Comparison of ENCODE assay signal across 9 cellular contexts in the genomic region with DNA sequence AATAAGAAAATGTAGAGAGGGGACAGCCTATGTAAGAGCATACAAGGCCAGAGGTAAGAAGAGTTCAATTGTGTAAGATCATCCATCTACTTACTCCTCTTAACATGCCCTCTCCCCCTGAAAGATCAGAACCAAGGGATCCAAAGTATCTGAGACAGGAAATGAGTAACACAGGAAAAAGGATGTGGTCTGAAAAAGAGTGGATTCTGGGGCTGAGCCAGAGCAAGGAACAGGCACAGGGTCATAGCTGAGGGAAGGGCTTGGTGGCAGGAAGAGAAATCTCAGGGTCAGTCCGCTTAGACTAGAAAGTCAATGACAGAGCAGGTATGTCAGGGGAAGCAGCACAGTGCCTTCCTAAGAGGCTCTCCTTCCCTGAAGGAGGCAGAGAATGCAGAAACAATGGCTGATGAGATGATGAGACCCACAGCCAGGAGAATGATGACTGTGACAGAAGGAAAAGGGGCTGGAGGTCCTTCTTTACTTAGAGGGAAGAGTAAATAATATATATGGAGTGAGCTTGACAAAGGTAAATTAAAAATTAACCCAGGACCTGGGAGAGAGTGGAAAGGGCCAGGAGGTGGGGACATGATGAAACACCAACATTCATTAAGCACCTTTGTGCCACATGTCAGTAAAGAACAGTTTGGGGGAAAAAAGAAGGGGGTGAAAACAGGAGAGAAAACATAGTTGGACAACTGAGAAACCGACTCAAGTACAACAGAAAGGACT. TPM values are rescaled to one million over a fixed set of nuclear protein-coding genes. Genes with fewer than 3 reads are reported as not detected.
DNase-seq lines count a peak whose midpoint lies in the region; ATAC-seq, FAIRE-seq and TF ChIP-seq lines count a peak whose summit lies in the region.
"Had no signal": no experiment of that assay in that cellular context is flagged by ENCODE, and none has a peak within 500 bp of the region (broad histone marks: within the 10 kb centered on the region; RNA-seq: fewer than 3 reads in every experiment).

No MANE protein-coding gene starts in this region.

- H3K36me3 Mint-ChIP-seq in CD8-positive, alpha-beta T cell, result peaks cover 23% of the 10 kb centered on the region
- peaks cover 12% of the 10 kb centered on the region for H3K36me3 Mint-ChIP-seq in astrocyte (ENCODE audit: low read depth, unreplicated experiment)
- H3K36me3 Mint-ChIP-seq in stimulated activated effector memory CD8-positive, alpha-beta T cell treated with anti-CD3 and anti-CD28 coated beads, Interleukin-12 subunit alpha, Interleukin-12 subunit beta, amount 100 ng/mL, for 72 hours, result peaks cover 40% of the 10 kb centered on the region

- no peaks in the 10 kb centered on the region for H3K9me3 ChIP-seq in CD8-positive, alpha-beta T cell (ENCODE audit: low read length)
- H3K9me3 ChIP-seq in astrocyte (ENCODE audit: insufficient read depth, low read depth, low read length), result no peaks in the 10 kb centered on the region

- no peaks in the 10 kb centered on the region for H3K36me3 ChIP-seq in CD8-positive, alpha-beta T cell (ENCODE audit: insufficient read depth, low read length)
- peaks cover 18% of the 10 kb centered on the region for H3K36me3 ChIP-seq in astrocyte (ENCODE audit: insufficient read depth, low read length)
- no peaks in the 10 kb centered on the region for H3K36me3 ChIP-seq in H7 (replicated peaks; ENCODE audit: control insufficient read depth, insufficient read depth, low read length)

- H3K27ac Mint-ChIP-seq in CD8-positive, alpha-beta T cell, result no peak overlapping the region
- peak overlapping the region; percentile 96 for H3K27ac Mint-ChIP-seq in astrocyte (ENCODE audit: unreplicated experiment)
- H3K27ac Mint-ChIP-seq in stimulated activated effector memory CD8-positive, alpha-beta T cell treated with anti-CD3 and anti-CD28 coated beads, Interleukin-12 subunit alpha, Interleukin-12 subunit beta, amount 100 ng/mL, for 72 hours, result peak overlapping the region; percentile 61

- intact Hi-C loops in CD8-positive, alpha-beta T cell (cut with DNase I, micrococcal nuclease), result loop anchor here (5.0 to 10.0 kb wide), 4 partner anchors 50 to 995 kb away; a partner anchor contains a TSS

- H3K4me3 ChIP-seq in CD8-positive, alpha-beta T cell (ENCODE audit: low read depth, low read length), result no peak overlapping the region
- H3K4me3 ChIP-seq in astrocyte (ENCODE audit: insufficient read depth, low read depth, low read length), result peak overlapping the region; percentile 94
- H3K4me3 ChIP-seq in H7 (ENCODE audit: insufficient read depth, low read depth, low read length), result no peak overlapping the region

- TF ChIP-seq CTCF in CD8-positive, alpha-beta T cell (IDR thresholded peaks at IDR 0.05), result no peak
- no peak for TF ChIP-seq CTCF in astrocyte (IDR thresholded peaks at IDR 0.05; ENCODE audit: insufficient read depth, low read depth, low read length)

- no peaks in the 10 kb centered on the region for H3K27me3 ChIP-seq in CD8-positive, alpha-beta T cell (ENCODE audit: insufficient read depth, low read length)
- H3K27me3 ChIP-seq in astrocyte (ENCODE audit: insufficient read depth, low read length) (no peaks in the 10 kb centered on the region), H7 (ENCODE audit: control insufficient read depth, insufficient read depth, low read length) (peaks cover 47% of the 10 kb centered on the region)

- H4K20me1 ChIP-seq in astrocyte (ENCODE audit: insufficient read depth, low read length), result peaks cover 57% of the 10 kb centered on the region

- no peak overlapping the region for H3K27ac ChIP-seq in CD8-positive, alpha-beta T cell (ENCODE audit: low read depth, low read length)
- H3K27ac ChIP-seq in astrocyte (ENCODE audit: low read depth, low read length), result peak overlapping the region; percentile 87
- H3K27ac ChIP-seq: KMS-11 had no signal

- peak overlapping the region; percentile 89 for H3K9ac ChIP-seq in astrocyte (ENCODE audit: low read length)
- H3K9ac ChIP-seq: KMS-11 had no signal

- no peaks in the 10 kb centered on the region for H3K27me3 Mint-ChIP-seq in CD8-positive, alpha-beta T cell (ENCODE audit: low read depth)
- H3K27me3 Mint-ChIP-seq in astrocyte (ENCODE audit: low read depth, unreplicated experiment), result no peaks in the 10 kb centered on the region

- CTCF ChIA-PET in CD8-positive, alpha-beta T cell (lab: Charles Lee), result interaction anchor here (0.7 to 1.0 kb wide), 2 partner anchors 15 to 50 kb away, joined by 3 to 4 read pairs; no protein-coding TSS in a partner anchor

- POLR2A ChIA-PET in CD8-positive, alpha-beta T cell (lab: Charles Lee), result no interaction called here

- peak; percentile 80 for FAIRE-seq in astrocyte (lab: Jason Lieb, UNC)

- H3K79me2 ChIP-seq in astrocyte (ENCODE audit: insufficient read depth, low read length), result peaks cover 74% of the 10 kb centered on the region

- H2AFZ ChIP-seq in astrocyte (ENCODE audit: low read depth, low read length), result no peak overlapping the region

- peaks cover 32% of the 10 kb centered on the region for H3K4me1 ChIP-seq in CD8-positive, alpha-beta T cell (ENCODE audit: insufficient read depth, low read length)
- peaks cover 61% of the 10 kb centered on the region for H3K4me1 ChIP-seq in astrocyte (ENCODE audit: insufficient read depth, low read length)

- H3K4me1 Mint-ChIP-seq in CD8-positive, alpha-beta T cell (ENCODE audit: low read depth), result peaks cover 67% of the 10 kb centered on the region
- peaks cover 58% of the 10 kb centered on the region for H3K4me1 Mint-ChIP-seq in astrocyte (ENCODE audit: low read depth, unreplicated experiment)
- H3K4me1 Mint-ChIP-seq in stimulated activated effector memory CD8-positive, alpha-beta T cell treated with anti-CD3 and anti-CD28 coated beads, Interleukin-12 subunit alpha, Interleukin-12 subunit beta, amount 100 ng/mL, for 72 hours, result peaks cover 42% of the 10 kb centered on the region

- peak overlapping the region; percentile 98 for H3K4me3 Mint-ChIP-seq in CD8-positive, alpha-beta T cell
- peak overlapping the region; percentile 86 for H3K4me3 Mint-ChIP-seq in astrocyte (ENCODE audit: unreplicated experiment)
- H3K4me3 Mint-ChIP-seq in stimulated activated effector memory CD8-positive, alpha-beta T cell treated with anti-CD3 and anti-CD28 coated beads, Interleukin-12 subunit alpha, Interleukin-12 subunit beta, amount 100 ng/mL, for 72 hours, result peak overlapping the region; percentile 55

- peak overlapping the region; percentile 93 for H3K4me2 ChIP-seq in astrocyte (ENCODE audit: low read length)

- H3K9me3 Mint-ChIP-seq in CD8-positive, alpha-beta T cell, result no peaks in the 10 kb centered on the region
- H3K9me3 Mint-ChIP-seq in astrocyte (ENCODE audit: unreplicated experiment), result no peaks in the 10 kb centered on the region
- H3K9me3 Mint-ChIP-seq in stimulated activated effector memory CD8-positive, alpha-beta T cell treated with anti-CD3 and anti-CD28 coated beads, Interleukin-12 subunit alpha, Interleukin-12 subunit beta, amount 100 ng/mL, for 72 hours, result no peaks in the 10 kb centered on the region

- ATAC-seq in CD8-positive, alpha-beta T cell, result no peak
- no peak for ATAC-seq in stimulated activated effector memory CD8-positive, alpha-beta T cell treated with anti-CD3 and anti-CD28 coated beads, Interleukin-12 subunit alpha, Interleukin-12 subunit beta, amount 100 ng/mL, for 72 hours
- ATAC-seq in HG03457 (IDR thresholded peaks at IDR 0.05; ENCODE audit: unreplicated experiment), result no peak

- DNase-seq in CD8-positive, alpha-beta T cell, result no peak
- peak; percentile 99 for DNase-seq in M059J (ENCODE audit: low read depth)
- peak; percentile 92 for DNase-seq in astrocyte (ENCODE audit: low read depth)
- peak; percentile 90 for DNase-seq in islet precursor cell
- no peak for DNase-seq in stimulated activated effector memory CD8-positive, alpha-beta T cell treated with anti-CD3 and anti-CD28 coated beads, Interleukin-12 subunit alpha, Interleukin-12 subunit beta, amount 100 ng/mL, for 72 hours (ENCODE audit: low spot score in 2 of 2)
- no peak for DNase-seq in NCI-H774 (lab: John Stamatoyannopoulos, UW)
- no peak for DNase-seq in H7

RNA-seq across cellular contexts. Expression of a gene that starts 26.2 kb away (rescaled TPM):
- not detected for total RNA-seq in CD8-positive, alpha-beta T cell
- total RNA-seq in M059J (2014; rRNA removed; shearing (Covaris generic)), result not detected in 2 replicates
- total RNA-seq in astrocyte, result not detected in 2 replicates
- not detected in 2 replicates for total RNA-seq in H7 (2014; rRNA removed; shearing (Covaris generic))

Comparison
In these comparisons a context has a peak if more than half of its experiments do, and no peak if none do; other contexts are left out.
1. DNase-seq: peak in M059J (single experiment), astrocyte (single experiment) and islet precursor cell (single experiment); none in CD8-positive, alpha-beta T cell (0 of 7), stimulated activated effector memory CD8-positive, alpha-beta T cell treated with anti-CD3 and anti-CD28 coated beads, Interleukin-12 subunit alpha, Interleukin-12 subunit beta, amount 100 ng/mL, for 72 hours (0 of 2), NCI-H774 (single experiment) and H7 (single experiment).
2. Peak in every context shown above with its lines, with median percentiles within 50 percentile points of each other: H3K4me3 Mint-ChIP-seq.